Comparison of ENCODE assay signal across 8 cellular contexts in genomic region chr19:1624458-1624857, GRCh38. TPM values are rescaled to one million over a fixed set of nuclear protein-coding genes. Genes with fewer than 3 reads are reported as not detected.
A peak's percentile ranks its signal among the peaks of the same experiment; 100 is the strongest.
DNase-seq lines count a peak whose midpoint lies in the region; ATAC-seq and TF ChIP-seq lines count a peak whose summit lies in the region.

No MANE protein-coding gene starts in this region.

- ATAC-seq in SK-N-SH treated with all-trans-retinoic acid at 6 μM for 48 hours: peak; percentile 78
- ATAC-seq in body of pancreas: peak; percentile 51
- no peak for ATAC-seq in GM21360 (IDR thresholded peaks at IDR 0.05; ENCODE audit: unreplicated experiment)
- no peak for ATAC-seq in GM18873 (IDR thresholded peaks at IDR 0.05; ENCODE audit: low FRiP score, unreplicated experiment)

- WGBS in body of pancreas, 2 donors: 75 to 88% methylated on average over 15 to 23 of the region's 23 CpGs

- DNase-seq in AG09319 (ENCODE audit: extremely low read depth, low read depth) (no peak), GM19240 (ENCODE audit: insufficient read length, low spot score) (peak; percentile 57), body of pancreas (peak in 3 of 4 donors; percentile 35 to 46 (median 40)), iPS-NIHi7 (ENCODE audit: extremely low spot score) (peak; percentile 92)
- DNase-seq in stimulated activated CD4-positive, alpha-beta T cell treated with anti-CD3 and anti-CD28 coated beads, Interleukin-4, amount 100 ng/mL, for 24 hours: peak; percentile 58

- intact Hi-C loops in body of pancreas (cut with DNase I): no loop called here

- no peaks in the 10 kb centered on the region for H3K4me1 ChIP-seq in body of pancreas

- H3K27ac ChIP-seq in body of pancreas: no peak overlapping the region

- H3K4me3 ChIP-seq in body of pancreas: no peak overlapping the region

- H3K27me3 ChIP-seq in body of pancreas: no peaks in the 10 kb centered on the region

- peaks cover 0 to 3% of the 10 kb centered on the region in 2 donors for H3K36me3 ChIP-seq in body of pancreas (replicated peaks in 1 of 2; ENCODE audit: insufficient read depth in 1 of 2, low read depth in 2 of 2)

- TF ChIP-seq POLR2A in body of pancreas (IDR thresholded peaks at IDR 0.05): no peak

- no peaks in the 10 kb centered on the region for H3K9me3 ChIP-seq in body of pancreas

- TF ChIP-seq CTCF in AG09319 (IDR thresholded peaks at IDR 0.05; ENCODE audit: low read depth, low read length) (peak; percentile 67), body of pancreas (IDR thresholded peaks at IDR 0.05) (peak; percentile 10 to 44 (median 35))

TF ChIP-seq in SK-N-SH treated with all-trans-retinoic acid at 6 μM for 48 hours, 23 proteins besides CTCF, POLR2A, EP300 and RAD21:
- TF ChIP-seq ZC3H10 (CRISPR knock-in tag; IDR thresholded peaks at IDR 0.05): no peak
- no peak for TF ChIP-seq ZNF565 (CRISPR knock-in tag; conservative IDR thresholded peaks at IDR 0.05; ENCODE audit: low read depth)
- no peak for TF ChIP-seq RARB (CRISPR knock-in tag; IDR thresholded peaks at IDR 0.05)
- TF ChIP-seq TCF4 (CRISPR knock-in tag; IDR thresholded peaks at IDR 0.05; ENCODE audit: borderline replicate concordance): no peak
- TF ChIP-seq POU6F1 (CRISPR knock-in tag; IDR thresholded peaks at IDR 0.05; ENCODE audit: borderline replicate concordance, low read depth): no peak
- TF ChIP-seq ARNTL (CRISPR knock-in tag; IDR thresholded peaks at IDR 0.05; ENCODE audit: borderline replicate concordance, low read depth): no peak
- TF ChIP-seq GLIS3 (CRISPR knock-in tag; IDR thresholded peaks at IDR 0.05): no peak
TF ChIP-seq in SK-N-SH treated with all-trans-retinoic acid at 6 μM for 48 hours: peak in this region for 0.

RNA-seq across cellular contexts. Expression of gene UQCR11, which starts 19.2 kb away (rescaled TPM):
- total RNA-seq in body of pancreas: 10 to 100 TPM; 12.2 to 52.4 TPM

RNA-seq across cellular contexts. Expression of gene TCF3, which starts 28.0 kb away (rescaled TPM):
- total RNA-seq in body of pancreas: 10 to 100 TPM; 23.7 to 25.4 TPM

RNA-seq across cellular contexts. Expression of gene MBD3, which starts 31.8 kb away (rescaled TPM):
- 10 to 100 TPM; 37.4 to 91.6 TPM for total RNA-seq in body of pancreas

RNA-seq across cellular contexts. Expression of gene MEX3D, which starts 56.3 kb away (rescaled TPM):
- 10 to 100 TPM; 18.8 to 21.8 TPM for total RNA-seq in body of pancreas

Comparison
In these comparisons a context has a peak if more than half of its experiments do, and no peak if none do; other contexts are left out.
1. ATAC-seq: peak in SK-N-SH treated with all-trans-retinoic acid at 6 μM for 48 hours (single experiment) and body of pancreas (single experiment); none in GM21360 (single experiment) and GM18873 (single experiment).